In genomic region chr14:65412881-65413738, GRCh38 we compare ENCODE assay signal across 8 cellular contexts. TPM values are rescaled to one million over a fixed set of nuclear protein-coding genes. Genes with fewer than 3 reads are reported as not detected.
DNase-seq lines count a peak whose midpoint lies in the region; ATAC-seq, FAIRE-seq and TF ChIP-seq lines count a peak whose summit lies in the region.

No MANE protein-coding gene starts in this region.

- BruUV-seq in PC-3 (replicated peaks; lab: Mats Ljungman, UMichigan) = no TSS peak

- TF ChIP-seq CTCF in PC-3 (conservative IDR thresholded peaks at IDR 0.05; ENCODE audit: low read depth, low read length) = no peak
- TF ChIP-seq CTCF in glutamatergic neuron (IDR thresholded peaks at IDR 0.05; ENCODE audit: partially characterized antibody, unreplicated experiment) = no peak
- TF ChIP-seq CTCF in osteoblast (IDR thresholded peaks at IDR 0.05; ENCODE audit: extremely low read depth, low read depth, low read length) = no peak

- H3K79me2 ChIP-seq in PC-3 (ENCODE audit: low read length) = peaks cover 73% of the 10 kb centered on the region
- peaks cover 47% of the 10 kb centered on the region for H3K79me2 ChIP-seq in osteoblast (ENCODE audit: insufficient read depth, low read length)

- H3K4me2 ChIP-seq in PC-3 (ENCODE audit: low read length) (peak overlapping the region; percentile 84), osteoblast (ENCODE audit: insufficient read depth, low read length) (peak overlapping the region; percentile 96)

- ATAC-seq in GM19372 (IDR thresholded peaks at IDR 0.05; ENCODE audit: low read depth, unreplicated experiment) (peak; percentile 40), HG03460 (IDR thresholded peaks at IDR 0.05; ENCODE audit: unreplicated experiment) (peak; percentile 51), PC-3 (peak; percentile 41)

- peak overlapping the region; percentile 95 for H3K4me3 Mint-ChIP-seq in glutamatergic neuron (ENCODE audit: unreplicated experiment)

- H3K27ac Mint-ChIP-seq in glutamatergic neuron (ENCODE audit: unreplicated experiment) = peak overlapping the region; percentile 90

- H3K4me1 Mint-ChIP-seq in glutamatergic neuron (ENCODE audit: low read depth, unreplicated experiment) = peaks cover 14% of the 10 kb centered on the region

- H3K36me3 ChIP-seq in PC-3 (ENCODE audit: low read depth, low read length) (no peaks in the 10 kb centered on the region), osteoblast (ENCODE audit: insufficient read depth, low read length) (no peaks in the 10 kb centered on the region)

- no peak for FAIRE-seq in GM19239 (lab: Jason Lieb, UNC)

- peaks cover 11% of the 10 kb centered on the region for H4K20me1 ChIP-seq in PC-3 (ENCODE audit: low read length)
- H4K20me1 ChIP-seq in osteoblast (ENCODE audit: insufficient read depth, low read length) = peaks cover 9% of the 10 kb centered on the region

- intact Hi-C loops in PC-3 (cut with micrococcal nuclease) = loop anchor here (1.0 to 10.0 kb wide), 6 partner anchors 38 to 658 kb away; no protein-coding TSS in a partner anchor

- peaks cover 33% of the 10 kb centered on the region for H3K4me1 ChIP-seq in PC-3 (ENCODE audit: insufficient read depth, low read length)
- peaks cover 13% of the 10 kb centered on the region for H3K4me1 ChIP-seq in osteoblast (ENCODE audit: insufficient read depth, low read length)

- POLR2A ChIA-PET in PC-3 (lab: Charles Lee; ENCODE audit: unreplicated experiment) = interaction anchor here (0.7 to 1.7 kb wide), 2 partner anchors 75 to 91 kb away, joined by 3 to 11 read pairs; no protein-coding TSS in a partner anchor

- H3K27ac ChIP-seq in PC-3 (ENCODE audit: low read length) (peak overlapping the region; percentile 56), osteoblast (ENCODE audit: low read depth, low read length) (peak overlapping the region; percentile 62)

- H3K27me3 ChIP-seq in PC-3 (ENCODE audit: low read length) = no peaks in the 10 kb centered on the region
- H3K27me3 ChIP-seq in osteoblast (ENCODE audit: insufficient read depth, low read length) = no peaks in the 10 kb centered on the region

- H3K4me3 ChIP-seq in PC-3 (ENCODE audit: low read length) (peak overlapping the region; percentile 86), osteoblast (ENCODE audit: insufficient read depth, low read length) (peak overlapping the region; percentile 92)

- peak; percentile 95 for DNase-seq in COLO668 (lab: John Stamatoyannopoulos, UW; ENCODE audit: unreplicated experiment)
- DNase-seq in PC-3 = peak; percentile 48
- DNase-seq in activated effector memory CD4-positive, alpha-beta T cell treated with anti-CD3 and anti-CD28 coated beads, Interleukin-2, amount 50 U/mL, for 16 hours = peak; percentile 69
- peak; percentile 59 for DNase-seq in glutamatergic neuron
- DNase-seq in osteoblast (ENCODE audit: insufficient read length, low spot score, missing footprints) = peak; percentile 88
- no peak for DNase-seq in GM19239 (ENCODE audit: insufficient read length, low spot score)

- H3K9ac ChIP-seq in PC-3 (ENCODE audit: low read length) = peak overlapping the region; percentile 80

- peaks cover 10% of the 10 kb centered on the region for H3K9me3 Mint-ChIP-seq in glutamatergic neuron (ENCODE audit: unreplicated experiment)

- CTCF ChIA-PET in PC-3 (lab: Charles Lee) = interaction anchor here (0.6 to 4.3 kb wide), 6 partner anchors 95 to 411 kb away, joined by 3 to 87 read pairs (median 8); no protein-coding TSS in a partner anchor

- H2AFZ ChIP-seq in PC-3 (ENCODE audit: low read length) (peak overlapping the region; percentile 59), osteoblast (ENCODE audit: low read length) (peak overlapping the region; percentile 92)

- peaks cover 4% of the 10 kb centered on the region for H3K27me3 Mint-ChIP-seq in glutamatergic neuron (ENCODE audit: unreplicated experiment)

- H3K36me3 Mint-ChIP-seq in glutamatergic neuron (ENCODE audit: unreplicated experiment) = no peaks in the 10 kb centered on the region

- H3K9me2 ChIP-seq in PC-3 (replicated peaks; ENCODE audit: low read length) = no peaks in the 10 kb centered on the region

- H3K9me3 ChIP-seq in PC-3 (ENCODE audit: low read length) (no peaks in the 10 kb centered on the region), osteoblast (ENCODE audit: low read depth, low read length) (no peaks in the 10 kb centered on the region)

- H3F3A ChIP-seq in PC-3 (ENCODE audit: low read length, unreplicated experiment) = peaks cover 7% of the 10 kb centered on the region

RNA-seq across cellular contexts. Expression of gene FUT8, which starts 0.6 kb away (rescaled TPM):
- total RNA-seq in PC-3 (2014; rRNA removed) (129 and 132 TPM in 2 replicates), glutamatergic neuron (ENCODE audit: unreplicated experiment) (56.6 TPM), osteoblast (124 and 133 TPM in 2 replicates)
